ENCODE assay signal across 11 cellular contexts in genomic region chr6:138086573-138087196, GRCh38. TPM values are rescaled to one million over a fixed set of nuclear protein-coding genes. Genes with fewer than 3 reads are reported as not detected.
A peak's percentile ranks its signal among the peaks of the same experiment; 100 is the strongest.
DNase-seq lines count a peak whose midpoint lies in the region; TF ChIP-seq lines count a peak whose summit lies in the region.
"Had no signal": no experiment of that assay in that cellular context is flagged by ENCODE, and none has a peak within 500 bp of the region (broad histone marks: within the 10 kb centered on the region; RNA-seq: fewer than 3 reads in every experiment).

No MANE protein-coding gene starts in this region.

- DNase-seq in NCI-H82 (lab: John Stamatoyannopoulos, UW) (peak; percentile 43), NCI-H82 treated with DMSO at 0.1 percent for 48 hours (lab: John Stamatoyannopoulos, UW; ENCODE audit: unreplicated experiment) (no peak), SHP77 treated with DMSO at 0.1 percent for 48 hours (lab: John Stamatoyannopoulos, UW) (peak; percentile 95), iPS-NIHi11 (ENCODE audit: low spot score) (peak; percentile 61), HFFc6 (no peak), nucleus accumbens (lab: John Stamatoyannopoulos, UW) (no peak), Karpas-422 (no peak)
- DNase-seq in activated T-cell treated with anti-CD3 and anti-CD28 coated beads, Interleukin-2, amount 50 U/mL, for 1 hour: no peak
- DNase-seq: ACHN, midbrain had no signal

- H4K20me1 ChIP-seq in Karpas-422 (ENCODE audit: insufficient read depth, low read depth, low read length): no peaks in the 10 kb centered on the region

- no peak overlapping the region for H3K27ac ChIP-seq in Karpas-422 (ENCODE audit: low read length)

- peaks cover 39% of the 10 kb centered on the region for H3K4me1 Mint-ChIP-seq in HFFc6 (ENCODE audit: low read depth)
- H3K4me1 Mint-ChIP-seq: central memory CD8-positive, alpha-beta T cell had no signal

- no peak overlapping the region for H3K9ac ChIP-seq in Karpas-422 (ENCODE audit: low read length)

- H3K9me2 ChIP-seq in Karpas-422 (replicated peaks; ENCODE audit: insufficient read depth, low read length): no peaks in the 10 kb centered on the region

- H3K79me2 ChIP-seq in Karpas-422 (ENCODE audit: low read length): no peaks in the 10 kb centered on the region

- H3K36me3 ChIP-seq in Karpas-422 (ENCODE audit: insufficient read depth, low read length): no peaks in the 10 kb centered on the region

- no peak overlapping the region for H3K27ac Mint-ChIP-seq in HFFc6

- no peaks in the 10 kb centered on the region for H3K4me1 ChIP-seq in Karpas-422 (ENCODE audit: low read length)

- no peaks in the 10 kb centered on the region for H3K9me3 ChIP-seq in Karpas-422 (ENCODE audit: low read length)

- peaks cover 9% of the 10 kb centered on the region; the same call in 1 of the 2 replicates for H3K36me3 Mint-ChIP-seq in HFFc6 (ENCODE audit: low read depth)

- H3K9me3 Mint-ChIP-seq in HFFc6: no peaks in the 10 kb centered on the region
- H3K9me3 Mint-ChIP-seq: central memory CD8-positive, alpha-beta T cell had no signal

- H3K4me2 ChIP-seq in Karpas-422 (ENCODE audit: low read depth, low read length, poor library complexity, severe bottlenecking): no peak overlapping the region

- peaks cover 6% of the 10 kb centered on the region; the same call in 1 of the 2 replicates for H3K27me3 Mint-ChIP-seq in HFFc6 (ENCODE audit: insufficient read depth)
- H3K27me3 Mint-ChIP-seq: central memory CD8-positive, alpha-beta T cell had no signal

- no peak for TF ChIP-seq CTCF in HFFc6 (IDR thresholded peaks at IDR 0.05)

- no peak overlapping the region for H2AFZ ChIP-seq in Karpas-422 (ENCODE audit: low read length)

- H3K27me3 ChIP-seq in Karpas-422 (ENCODE audit: low read length): no peaks in the 10 kb centered on the region; the same call in 1 of the 2 replicates

- H3K4me3 Mint-ChIP-seq in HFFc6: no peak overlapping the region
- H3K4me3 Mint-ChIP-seq: central memory CD8-positive, alpha-beta T cell had no signal

- H3K4me3 ChIP-seq in Karpas-422 (ENCODE audit: low read length): no peak overlapping the region

RNA-seq across cellular contexts. Expression of gene PERP, which starts 20.5 kb away (rescaled TPM):
- total RNA-seq in HFFc6 (2021; fragmentation: NEBNext Ultra II Directional; extraction: Animal tissue kit (Norgen Biotek cat#: 25700)): 10 to 100 TPM; 40.6 to 53.4 (median 47.9) TPM
- total RNA-seq in Karpas-422 (2014; rRNA removed; shearing (Covaris generic); ENCODE audit: low replicate concordance): not detected in 2 replicates

Comparison
In these comparisons a context has a peak if more than half of its experiments do, and no peak if none do; other contexts are left out.
1. DNase-seq: peak in NCI-H82 (single experiment), SHP77 treated with DMSO at 0.1 percent for 48 hours (single experiment) and iPS-NIHi11 (single experiment); none in NCI-H82 treated with DMSO at 0.1 percent for 48 hours (single experiment), HFFc6 (single experiment), nucleus accumbens (0 of 56), activated T-cell treated with anti-CD3 and anti-CD28 coated beads, Interleukin-2, amount 50 U/mL, for 1 hour (single experiment) and Karpas-422 (single experiment).
2. RNA of gene PERP, which starts 20.5 kb away (total RNA-seq): 40.6 to 53.4 TPM in HFFc6; not detected in Karpas-422; every median in the first group is over 10 times any median in the second.